ENCODE assay signal across 8 cellular contexts in genomic region chr11:62546937-62547625, GRCh38. TPM values are rescaled to one million over a fixed set of nuclear protein-coding genes. Genes with fewer than 3 reads are reported as not detected.
DNase-seq lines count a peak whose midpoint lies in the region; ATAC-seq, FAIRE-seq and TF ChIP-seq lines count a peak whose summit lies in the region.

No MANE protein-coding gene starts in this region.

- peaks cover 0 to 9% of the 10 kb centered on the region in 2 donors for H3K36me3 ChIP-seq in esophagus (ENCODE audit: control insufficient read depth in 2 of 2, insufficient read depth in 2 of 2, low read length in 1 of 2)

- peaks cover 5 to 14% of the 10 kb centered on the region in 2 donors for H3K4me1 ChIP-seq in esophagus (ENCODE audit: control insufficient read depth in 2 of 2, insufficient read depth in 2 of 2, low read length in 1 of 2)

- TF ChIP-seq CTCF in nephron progenitor cell (IDR thresholded peaks at IDR 0.05) = no peak

- peak overlapping the region; percentile 99 to 100 for H3K27ac ChIP-seq in esophagus (ENCODE audit: low read depth in 2 of 2, low read length in 1 of 2)

- peaks cover 65% of the 10 kb centered on the region for H3K27me3 Mint-ChIP-seq in nephron progenitor cell (ENCODE audit: low read depth, poor library complexity)

- H3K9me3 Mint-ChIP-seq in nephron progenitor cell = no peaks in the 10 kb centered on the region

- peaks cover 67% of the 10 kb centered on the region for H3K4me1 Mint-ChIP-seq in nephron progenitor cell

- no peak for ATAC-seq in HG02938 (IDR thresholded peaks at IDR 0.05; ENCODE audit: unreplicated experiment)
- no peak for ATAC-seq in GM18519 (IDR thresholded peaks at IDR 0.05; ENCODE audit: low FRiP score, unreplicated experiment)
- no peak for ATAC-seq in HG03342 (IDR thresholded peaks at IDR 0.05; ENCODE audit: unreplicated experiment)

- H3K4me3 ChIP-seq in esophagus (ENCODE audit: low read depth in 1 of 2, low read length in 2 of 2) = peak overlapping the region; percentile 82 to 98

- H3K9me3 ChIP-seq in esophagus (ENCODE audit: control insufficient read depth in 2 of 2, insufficient read depth in 1 of 2, low read depth in 1 of 2, low read length in 1 of 2) = no peaks in the 10 kb centered on the region

- FAIRE-seq in GM19239 (lab: Jason Lieb, UNC) = no peak

- H3K36me3 Mint-ChIP-seq in nephron progenitor cell (ENCODE audit: low read depth) = no peaks in the 10 kb centered on the region

- H3K4me3 Mint-ChIP-seq in nephron progenitor cell = peak overlapping the region; percentile 81

- no peak overlapping the region for H3K27ac Mint-ChIP-seq in nephron progenitor cell

- DNase-seq in ELR (ENCODE audit: low read depth) (peak; percentile 84), RPMI8226 (peak; percentile 56), nephron progenitor cell (peak; percentile 47), GM19239 (ENCODE audit: insufficient read length, low spot score) (no peak)

- H3K27me3 ChIP-seq in esophagus (ENCODE audit: control insufficient read depth in 1 of 2, insufficient read depth in 2 of 2, low read length in 2 of 2) = no peaks in the 10 kb centered on the region

- WGBS in esophagus, 2 donors = 8 to 16% methylated on average over 32 to 40 of the region's 40 CpGs

RNA-seq across cellular contexts. Expression of gene AHNAK, which starts 0.5 kb away (rescaled TPM):
- polyA plus RNA-seq in esophagus = 100 to 1,000 TPM; 168 to 195 TPM

RNA-seq across cellular contexts. Expression of gene EEF1G, which starts 26.6 kb away (rescaled TPM):
- polyA plus RNA-seq in esophagus = 1,000 to 10,000 TPM in 1 of 2 donors, 100 to 1,000 TPM in 1; 884 to 1,495 TPM

RNA-seq across cellular contexts. Expression of gene TUT1, which starts 44.2 kb away (rescaled TPM):
- 10 to 100 TPM in 1 of 2 donors, 1 to 10 TPM in 1; 9.0 to 15.2 TPM for polyA plus RNA-seq in esophagus

RNA-seq across cellular contexts. Expression of gene MTA2, which starts 54.6 kb away (rescaled TPM):
- 10 to 100 TPM; 76.2 to 90.4 TPM for polyA plus RNA-seq in esophagus
